ENCODE assay signal across 19 cellular contexts in the genomic region with DNA sequence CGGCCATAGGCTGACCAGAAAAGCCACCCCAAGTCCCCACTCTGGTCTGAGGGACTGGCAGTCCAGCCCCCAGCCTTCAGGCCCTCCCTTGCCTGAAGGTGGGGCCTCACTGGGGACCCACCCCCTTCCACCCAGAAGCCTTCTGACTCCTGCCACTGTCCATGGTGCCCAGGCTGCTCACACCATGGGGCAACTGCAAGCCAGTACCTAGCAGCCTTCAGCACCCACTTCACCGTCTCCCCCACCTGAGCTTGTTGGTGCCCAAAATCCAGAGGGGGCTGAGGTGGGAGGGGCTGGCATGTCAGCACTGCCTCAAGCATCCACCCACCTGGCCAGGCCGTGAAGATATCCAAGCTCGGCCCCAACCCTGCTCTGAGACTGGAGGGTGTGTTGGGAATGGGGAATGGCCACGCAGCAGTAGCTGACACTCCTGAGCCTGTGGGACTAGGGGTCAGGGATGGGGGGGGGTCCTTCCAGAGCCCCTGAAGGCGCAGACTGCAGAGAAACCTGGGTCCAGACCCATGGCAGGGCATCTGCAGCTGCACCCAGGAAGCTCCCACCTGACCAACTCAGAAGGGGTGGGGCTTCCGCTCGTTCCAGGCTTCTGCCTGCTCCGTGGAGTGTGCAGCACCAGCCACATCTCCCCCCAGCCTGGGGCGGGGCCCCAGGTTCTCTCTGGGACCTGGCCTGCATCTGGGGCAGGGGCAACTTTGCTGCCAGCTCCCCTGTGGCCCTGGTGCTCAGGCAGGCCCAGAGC.
DNase-seq lines count a peak whose midpoint lies in the region; ATAC-seq and TF ChIP-seq lines count a peak whose summit lies in the region.
"Had no signal": no experiment of that assay in that cellular context is flagged by ENCODE, and none has a peak within 500 bp of the region (broad histone marks: within the 10 kb centered on the region; RNA-seq: fewer than 3 reads in every experiment).

No MANE protein-coding gene starts in this region.

- no peaks in the 10 kb centered on the region for H3K36me3 Mint-ChIP-seq in central memory CD8-positive, alpha-beta T cell (ENCODE audit: insufficient read depth)
- no peaks in the 10 kb centered on the region for H3K36me3 Mint-ChIP-seq in naive thymus-derived CD4-positive, alpha-beta T cell
- H3K36me3 Mint-ChIP-seq: CD8-positive, alpha-beta T cell had no signal

- H3K4me1 ChIP-seq in SK-N-SH (ENCODE audit: control insufficient read depth in 1 of 2, insufficient read depth in 2 of 2, low read depth in 1 of 2, low read length in 1 of 2), result no peaks in the 10 kb centered on the region
- H3K4me1 ChIP-seq in naive thymus-derived CD4-positive, alpha-beta T cell (ENCODE audit: control insufficient read depth in 2 of 2, insufficient read depth in 2 of 2, low read length in 2 of 2), result no peaks in the 10 kb centered on the region
- H3K4me1 ChIP-seq in upper lobe of right lung, result no peaks in the 10 kb centered on the region
- H3K4me1 ChIP-seq: BLaER1, HAP-1 had no signal

- no peaks in the 10 kb centered on the region for H3K36me3 ChIP-seq in SK-N-SH (replicated peaks in 1 of 2; ENCODE audit: control insufficient read depth in 1 of 2, insufficient read depth in 2 of 2, low read length in 1 of 2)
- no peaks in the 10 kb centered on the region for H3K36me3 ChIP-seq in naive thymus-derived CD4-positive, alpha-beta T cell (ENCODE audit: control insufficient read depth in 2 of 3, insufficient read depth in 3 of 3, low read length in 3 of 3)
- no peaks in the 10 kb centered on the region for H3K36me3 ChIP-seq in upper lobe of right lung
- H3K36me3 ChIP-seq: BLaER1, HAP-1 had no signal

- no peaks in the 10 kb centered on the region for H3K4me1 Mint-ChIP-seq in central memory CD8-positive, alpha-beta T cell
- no peaks in the 10 kb centered on the region for H3K4me1 Mint-ChIP-seq in naive thymus-derived CD4-positive, alpha-beta T cell

- H3K27ac ChIP-seq in SK-N-SH (ENCODE audit: low read depth in 2 of 2, low read length in 1 of 2), result no peak overlapping the region
- no peak overlapping the region for H3K27ac ChIP-seq in naive thymus-derived CD4-positive, alpha-beta T cell (ENCODE audit: low read depth, low read length)
- H3K27ac ChIP-seq in upper lobe of right lung, result no peak overlapping the region
- H3K27ac ChIP-seq: 22Rv1, BLaER1 had no signal

- WGBS in SK-N-SH (ENCODE audit: low lambda C conversion rate), result 10% methylated on average over 4 of the region's 10 CpGs

- no peaks in the 10 kb centered on the region for H3K79me2 ChIP-seq in SK-N-SH (ENCODE audit: insufficient read depth)

- no peaks in the 10 kb centered on the region for H3K27me3 Mint-ChIP-seq in central memory CD8-positive, alpha-beta T cell
- no peaks in the 10 kb centered on the region for H3K27me3 Mint-ChIP-seq in naive thymus-derived CD4-positive, alpha-beta T cell

- CTCF ChIA-PET in SK-N-SH (lab: Yijun Ruan, JAX), result no interaction called here
- CTCF ChIA-PET in naive thymus-derived CD4-positive, alpha-beta T cell (lab: Charles Lee), result no interaction called here

- H2AFZ ChIP-seq in SK-N-SH (ENCODE audit: low read depth), result no peak overlapping the region

- H3K4me3 ChIP-seq in SK-N-SH (ENCODE audit: low read depth in 2 of 2, low read length in 1 of 2), result no peak overlapping the region
- H3K4me3 ChIP-seq in naive thymus-derived CD4-positive, alpha-beta T cell (ENCODE audit: low read length), result no peak overlapping the region
- H3K4me3 ChIP-seq in upper lobe of right lung, result no peak overlapping the region
- H3K4me3 ChIP-seq: BLaER1, HAP-1 had no signal

- DNase-seq in SK-N-SH (no peak), upper lobe of right lung (no peak), NCI-H2107 (lab: John Stamatoyannopoulos, UW) (no peak), NCI-H2081 treated with DMSO at 0.1 percent for 48 hours (lab: John Stamatoyannopoulos, UW) (no peak), glomerular visceral epithelial cell (ENCODE audit: extremely low spot score) (no peak)
- DNase-seq in central memory CD8-positive, alpha-beta T cell (ENCODE audit: low spot score in 2 of 2), result no peak
- no peak for DNase-seq in naive thymus-derived CD4-positive, alpha-beta T cell
- DNase-seq: CD8-positive, alpha-beta T cell; NCI-H1048; NCI-H146; NCI-H2081; NCI-H510A treated with DMSO at 0.1 percent for 48 hours; NCI-H82; SHP77 had no signal

- no peak overlapping the region for H3K27ac Mint-ChIP-seq in central memory CD8-positive, alpha-beta T cell (ENCODE audit: low read depth)
- H3K27ac Mint-ChIP-seq in naive thymus-derived CD4-positive, alpha-beta T cell, result no peak overlapping the region
- H3K27ac Mint-ChIP-seq: CD8-positive, alpha-beta T cell had no signal

- no peak overlapping the region for H3K4me2 ChIP-seq in SK-N-SH
- H3K4me2 ChIP-seq: BLaER1 had no signal

- no peaks in the 10 kb centered on the region for H4K20me1 ChIP-seq in SK-N-SH (ENCODE audit: insufficient read depth)
- H4K20me1 ChIP-seq: BLaER1 had no signal

- H3K9me3 ChIP-seq in SK-N-SH (no peaks in the 10 kb centered on the region), upper lobe of right lung (no peaks in the 10 kb centered on the region)
- no peaks in the 10 kb centered on the region for H3K9me3 ChIP-seq in naive thymus-derived CD4-positive, alpha-beta T cell (ENCODE audit: control insufficient read depth in 2 of 3, low read length in 3 of 3)
- H3K9me3 ChIP-seq: BLaER1, HAP-1 had no signal

- H3K9me3 Mint-ChIP-seq in central memory CD8-positive, alpha-beta T cell, result peaks cover 17% of the 10 kb centered on the region
- H3K9me3 Mint-ChIP-seq in naive thymus-derived CD4-positive, alpha-beta T cell, result peaks cover 0 to 18% (median 4%) of the 10 kb centered on the region in 11 donors

- H3K4me3 Mint-ChIP-seq in central memory CD8-positive, alpha-beta T cell, result no peak overlapping the region
- no peak overlapping the region for H3K4me3 Mint-ChIP-seq in naive thymus-derived CD4-positive, alpha-beta T cell
- H3K4me3 Mint-ChIP-seq: CD8-positive, alpha-beta T cell had no signal

- POLR2A ChIA-PET in SK-N-SH (lab: Yijun Ruan, JAX), result no interaction called here
- POLR2A ChIA-PET in naive thymus-derived CD4-positive, alpha-beta T cell (lab: Charles Lee), result no interaction called here

- ATAC-seq in SK-N-SH treated with all-trans-retinoic acid at 6 μM for 48 hours, result no peak
- peak; percentile 22 for ATAC-seq in central memory CD8-positive, alpha-beta T cell (replicated peaks; ENCODE audit: extremely low read depth, poor library complexity, severe bottlenecking)
- peak; percentile 34 for ATAC-seq in naive thymus-derived CD4-positive, alpha-beta T cell
- ATAC-seq in upper lobe of right lung, result peak; percentile 50
- ATAC-seq: CD8-positive, alpha-beta T cell; Panc1 had no signal

- H3F3A ChIP-seq in SK-N-SH (replicated peaks; ENCODE audit: insufficient read depth), result no peaks in the 10 kb centered on the region

- no peak for TF ChIP-seq EP300 in SK-N-SH (IDR thresholded peaks at IDR 0.05; ENCODE audit: borderline replicate concordance in 1 of 2, low read depth in 1 of 2, low read length in 1 of 2)

- TF ChIP-seq RAD21 in SK-N-SH (IDR thresholded peaks at IDR 0.05; ENCODE audit: low read length), result no peak

- H3K9ac ChIP-seq in SK-N-SH, result no peak overlapping the region
- H3K9ac ChIP-seq: BLaER1 had no signal

- H3K27me3 ChIP-seq in SK-N-SH (ENCODE audit: insufficient read depth), result no peaks in the 10 kb centered on the region
- H3K27me3 ChIP-seq in naive thymus-derived CD4-positive, alpha-beta T cell (ENCODE audit: control insufficient read depth in 2 of 2, insufficient read depth in 2 of 2, low read length in 2 of 2), result no peaks in the 10 kb centered on the region
- H3K27me3 ChIP-seq in upper lobe of right lung, result no peaks in the 10 kb centered on the region
- H3K27me3 ChIP-seq: BLaER1 had no signal

- TF ChIP-seq CTCF in SK-N-SH (IDR thresholded peaks at IDR 0.05) (no peak), upper lobe of right lung (IDR thresholded peaks at IDR 0.05) (no peak)

- no peaks in the 10 kb centered on the region for H3K9me2 ChIP-seq in SK-N-SH

- intact Hi-C loops in naive thymus-derived CD4-positive, alpha-beta T cell (cut with micrococcal nuclease), result no loop called here
- intact Hi-C loops in upper lobe of right lung (cut with DNase I), result no loop called here

TF ChIP-seq in SK-N-SH treated with all-trans-retinoic acid at 6 μM for 48 hours, 23 proteins besides CTCF, POLR2A, EP300 and RAD21:
- TF ChIP-seq GLIS3 (CRISPR knock-in tag; IDR thresholded peaks at IDR 0.05), result no peak
- no peak for TF ChIP-seq ZFP3 (CRISPR knock-in tag; IDR thresholded peaks at IDR 0.05)
- no peak for TF ChIP-seq ZNF8 (CRISPR knock-in tag; IDR thresholded peaks at IDR 0.05)
- no peak for TF ChIP-seq TCF4 (CRISPR knock-in tag; IDR thresholded peaks at IDR 0.05; ENCODE audit: borderline replicate concordance)
- no peak for TF ChIP-seq OSR1 (CRISPR knock-in tag; IDR thresholded peaks at IDR 0.05)
- no peak for TF ChIP-seq BACH2 (CRISPR knock-in tag; IDR thresholded peaks at IDR 0.05; ENCODE audit: borderline replicate concordance)
